ENCODE assay signal across 8 cellular contexts in genomic region chr14:52043690-52044089, GRCh38. TPM values are rescaled to one million over a fixed set of nuclear protein-coding genes. Genes with fewer than 3 reads are reported as not detected.
A peak's percentile ranks its signal among the peaks of the same experiment; 100 is the strongest.
DNase-seq lines count a peak whose midpoint lies in the region; ATAC-seq and TF ChIP-seq lines count a peak whose summit lies in the region.

No MANE protein-coding gene starts in this region.

- H3K4me3 ChIP-seq in tibial nerve, result no peak overlapping the region

- no peaks in the 10 kb centered on the region for H3K9me3 ChIP-seq in tibial nerve

- H3K9me3 Mint-ChIP-seq in activated naive CD4-positive, alpha-beta T cell treated with anti-CD3 and anti-CD28 coated beads for 36 hours, result no peaks in the 10 kb centered on the region

- no peak for TF ChIP-seq POLR2A in tibial nerve (IDR thresholded peaks at IDR 0.05)

- no peak for ATAC-seq in GM21619 (IDR thresholded peaks at IDR 0.05; ENCODE audit: unreplicated experiment)

- H3K27ac Mint-ChIP-seq in activated naive CD4-positive, alpha-beta T cell treated with anti-CD3 and anti-CD28 coated beads for 36 hours, result no peak overlapping the region

- no peaks in the 10 kb centered on the region for H3K27me3 Mint-ChIP-seq in activated naive CD4-positive, alpha-beta T cell treated with anti-CD3 and anti-CD28 coated beads for 36 hours (ENCODE audit: low read depth)

- H3K27ac ChIP-seq in tibial nerve, result peak overlapping the region in 2 of 4 donors; percentile 40 to 73

- WGBS in tibial nerve, 2 donors, result 38 to 40% methylated on average over 5 of the region's 5 CpGs

- DNase-seq in NCI-H524 (lab: John Stamatoyannopoulos, UW) (peak; percentile 34 to 51), NCI-H524 treated with DMSO at 0.1 percent for 48 hours (lab: John Stamatoyannopoulos, UW) (no peak), NCI-H460 (ENCODE audit: extremely low read depth, low read depth) (peak; percentile 60), islet precursor cell (peak; percentile 72), tibial nerve (ENCODE audit: low spot score in 2 of 2) (no peak), medulla oblongata (ENCODE audit: extremely low spot score) (no peak)
- peak; percentile 48 for DNase-seq in activated naive CD4-positive, alpha-beta T cell treated with anti-CD3 and anti-CD28 coated beads for 36 hours

- CTCF ChIA-PET in activated naive CD4-positive, alpha-beta T cell treated with anti-CD3 and anti-CD28 coated beads for 36 hours (lab: Charles Lee), result interaction anchor here (0.6 to 3.2 kb wide), 11 partner anchors 9 to 263 kb away, joined by 3 to 13 read pairs (median 4); no protein-coding TSS in a partner anchor

- no peak overlapping the region for H3K4me3 Mint-ChIP-seq in activated naive CD4-positive, alpha-beta T cell treated with anti-CD3 and anti-CD28 coated beads for 36 hours

- peaks cover 19% of the 10 kb centered on the region for H3K4me1 Mint-ChIP-seq in activated naive CD4-positive, alpha-beta T cell treated with anti-CD3 and anti-CD28 coated beads for 36 hours (ENCODE audit: low read depth)

- TF ChIP-seq EP300 in tibial nerve (IDR thresholded peaks at IDR 0.05), result no peak

- TF ChIP-seq CTCF in tibial nerve (IDR thresholded peaks at IDR 0.05), result peak; percentile 40 to 54 (median 44)

- H3K36me3 ChIP-seq in tibial nerve, result peaks cover 0 to 24% (median 0%) of the 10 kb centered on the region in 3 donors

- intact Hi-C loops in activated naive CD4-positive, alpha-beta T cell treated with anti-CD3 and anti-CD28 coated beads for 36 hours (cut with micrococcal nuclease), result loop anchor here (1.0 kb wide), 2 partner anchors 88 to 229 kb away; no protein-coding TSS in a partner anchor

- H3K4me1 ChIP-seq in tibial nerve, result peaks cover 0 to 65% (median 17%) of the 10 kb centered on the region in 4 donors

- H3K36me3 Mint-ChIP-seq in activated naive CD4-positive, alpha-beta T cell treated with anti-CD3 and anti-CD28 coated beads for 36 hours (ENCODE audit: low read depth), result no peaks in the 10 kb centered on the region

- H3K27me3 ChIP-seq in tibial nerve, result no peaks in the 10 kb centered on the region

RNA-seq across cellular contexts. Expression of gene NID2, which starts 25.2 kb away (rescaled TPM):
- 63.2 and 66.1 TPM in 2 replicates for total RNA-seq in NCI-H460 (2014; rRNA removed; shearing (Covaris generic))
- polyA plus RNA-seq in NCI-H460 (2014; cell fraction: nucleus; rRNA removed), result 68.4 and 79.7 TPM in 2 replicates
- not detected for total RNA-seq in activated naive CD4-positive, alpha-beta T cell treated with anti-CD3 and anti-CD28 coated beads for 36 hours
- 10 to 100 TPM; 61.4 to 90.0 (median 79.4) TPM for total RNA-seq in tibial nerve

RNA-seq across cellular contexts. Expression of gene RTRAF, which starts 54.3 kb away (rescaled TPM):
- total RNA-seq in NCI-H460 (2014; rRNA removed; shearing (Covaris generic)), result 324 and 371 TPM in 2 replicates
- polyA plus RNA-seq in NCI-H460 (2014; cell fraction: nucleus; rRNA removed), result 28.2 and 57.7 TPM in 2 replicates
- 100 to 1,000 TPM; 255 to 275 TPM for total RNA-seq in activated naive CD4-positive, alpha-beta T cell treated with anti-CD3 and anti-CD28 coated beads for 36 hours
- total RNA-seq in tibial nerve, result 10 to 100 TPM; 16.7 to 50.7 (median 35.7) TPM

Comparison
In these comparisons a context has a peak if more than half of its experiments do, and no peak if none do; other contexts are left out.
1. DNase-seq: peak in NCI-H524 (2 of 2), NCI-H460 (single experiment), activated naive CD4-positive, alpha-beta T cell treated with anti-CD3 and anti-CD28 coated beads for 36 hours (single experiment) and islet precursor cell (single experiment); none in NCI-H524 treated with DMSO at 0.1 percent for 48 hours (single experiment), tibial nerve (0 of 2) and medulla oblongata (single experiment).
2. RNA of gene NID2, which starts 25.2 kb away (total RNA-seq): 61.4 to 90.0 TPM in tibial nerve and 63.2 to 66.1 TPM in NCI-H460; not detected in activated naive CD4-positive, alpha-beta T cell treated with anti-CD3 and anti-CD28 coated beads for 36 hours; every median in the first group is over 10 times any median in the second.